8 cellular contexts compared by ENCODE assay signal in the genomic region with DNA sequence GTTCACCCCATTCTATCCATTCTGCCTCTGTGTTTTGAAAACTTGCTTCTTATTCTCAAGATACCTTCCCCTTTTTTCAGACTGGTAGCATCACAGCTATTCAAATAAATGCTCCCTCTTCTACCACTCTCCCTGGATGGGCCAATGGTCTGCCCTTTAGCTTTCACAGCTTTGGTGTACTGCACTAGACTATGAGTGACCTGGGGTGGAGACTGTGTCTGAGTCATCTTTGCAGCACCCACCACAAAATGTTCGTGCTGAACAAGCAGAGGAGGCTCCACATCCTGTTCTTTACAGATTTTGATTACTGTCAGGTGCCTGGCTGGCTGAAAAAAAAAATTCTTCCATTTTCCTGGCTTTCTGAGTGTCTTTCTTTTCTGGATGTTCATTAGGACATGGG.
A peak's percentile ranks its signal among the peaks of the same experiment; 100 is the strongest.
DNase-seq lines count a peak whose midpoint lies in the region; ATAC-seq, FAIRE-seq and TF ChIP-seq lines count a peak whose summit lies in the region.

No MANE protein-coding gene starts in this region.

- no peaks in the 10 kb centered on the region for H3K4me1 ChIP-seq in HepG2 (ENCODE audit: insufficient read depth, low read length)

- H3K79me2 ChIP-seq in HepG2 (ENCODE audit: insufficient read depth, low read length), result no peaks in the 10 kb centered on the region

- FAIRE-seq in HepG2 (lab: Jason Lieb, UNC), result no peak

- DNase-seq in GM12865 (ENCODE audit: low read depth) (peak; percentile 75), foreskin fibroblast (peak; percentile 86 to 93), HepG2 (ENCODE audit: low spot score) (no peak), sciatic nerve (ENCODE audit: low spot score) (no peak), NAMALWA (ENCODE audit: low spot score) (no peak), inferior parietal cortex (ENCODE audit: extremely low spot score) (no peak)
- DNase-seq in activated CD4-positive, alpha-beta T cell treated with anti-CD3 and anti-CD28 coated beads, Interleukin-2, amount 50 U/mL, for 1 hour, result peak; percentile 19

- ATAC-seq in HG02981 (IDR thresholded peaks at IDR 0.05; ENCODE audit: unreplicated experiment) (peak; percentile 78), HepG2 (no peak), sciatic nerve (no peak)

- POLR2A ChIA-PET in HepG2 (lab: Yijun Ruan, JAX), result no interaction called here

- no peak overlapping the region for H3K4me3 ChIP-seq in GM12865 (ENCODE audit: low read depth, low read length)
- H3K4me3 ChIP-seq in foreskin fibroblast (ENCODE audit: low read depth in 1 of 2, low read length in 2 of 2), result no peak overlapping the region
- no peak overlapping the region for H3K4me3 ChIP-seq in HepG2 (replicated peaks in 1 of 3; ENCODE audit: insufficient read depth in 1 of 3, low read depth in 2 of 3, low read length in 3 of 3)

- no peak overlapping the region for H2AFZ ChIP-seq in HepG2 (ENCODE audit: low read length)

- no peaks in the 10 kb centered on the region for H3K27me3 ChIP-seq in HepG2 (ENCODE audit: control insufficient read depth in 1 of 2, insufficient read depth in 2 of 2, low read length in 2 of 2)

- no peak overlapping the region for H3K27ac ChIP-seq in HepG2 (ENCODE audit: extremely low read length, insufficient read depth, low read length)

- H3K9me3 ChIP-seq in HepG2 (ENCODE audit: low read length), result peaks cover 23% of the 10 kb centered on the region

- no peak for TF ChIP-seq POLR2A in HepG2 (IDR thresholded peaks at IDR 0.05; ENCODE audit: insufficient read depth in 1 of 2, low read depth in 2 of 2, low read length in 2 of 2)

- in situ Hi-C loops in HepG2 (cut with HindIII; ENCODE audit: extremely low pct_ligation_motif_present, low pct_unique_long_range_greater_than_20kb), result no loop called here

- CTCF ChIA-PET in HepG2 (lab: Yijun Ruan, JAX; ENCODE audit: low intra/inter-chr PET ratio, low total read pairs), result no interaction called here

- TF ChIP-seq RAD21 in HepG2 (CRISPR knock-in tag; IDR thresholded peaks at IDR 0.05), result no peak

- BruUV-seq in HepG2 (replicated peaks; lab: Mats Ljungman, UMichigan), result no TSS peak

- TF ChIP-seq EP300 in HepG2 (IDR thresholded peaks at IDR 0.05; ENCODE audit: low read depth in 2 of 2, low read length in 2 of 2) (no peak), HepG2 (CRISPR knock-in tag; IDR thresholded peaks at IDR 0.05; ENCODE audit: borderline replicate concordance) (no peak)

- no peak overlapping the region for H3K4me2 ChIP-seq in HepG2 (ENCODE audit: low read depth, low read length)

- intact Hi-C loops in HepG2 (cut with micrococcal nuclease; ENCODE audit: unreplicated experiment), result no loop called here
- intact Hi-C loops in sciatic nerve (cut with DNase I), result no loop called here

- H4K20me1 ChIP-seq in HepG2 (ENCODE audit: insufficient read depth, low read length), result no peaks in the 10 kb centered on the region

- WGBS in HepG2 (ENCODE audit: low lambda C conversion rate), result 0% methylated on average over 1 of the region's 1 CpG

- H3K9ac ChIP-seq in HepG2 (ENCODE audit: insufficient read depth, low read depth, low read length), result no peak overlapping the region

- no peak for TF ChIP-seq CTCF in GM12865 (IDR thresholded peaks at IDR 0.05; ENCODE audit: insufficient read depth, low read depth, low read length, missing control alignments)
- no peak for TF ChIP-seq CTCF in foreskin fibroblast (IDR thresholded peaks at IDR 0.05; ENCODE audit: low read depth, low read length)
- no peak for TF ChIP-seq CTCF in HepG2 (CRISPR knock-in tag; IDR thresholded peaks at IDR 0.05)

- H3K36me3 ChIP-seq in HepG2 (replicated peaks in 1 of 2; ENCODE audit: control insufficient read depth in 1 of 2, insufficient read depth in 2 of 2, low read length in 2 of 2), result no peaks in the 10 kb centered on the region

TF ChIP-seq in HepG2, 621 proteins besides CTCF, POLR2A, EP300 and RAD21:
- TF ChIP-seq, protein P1, sequence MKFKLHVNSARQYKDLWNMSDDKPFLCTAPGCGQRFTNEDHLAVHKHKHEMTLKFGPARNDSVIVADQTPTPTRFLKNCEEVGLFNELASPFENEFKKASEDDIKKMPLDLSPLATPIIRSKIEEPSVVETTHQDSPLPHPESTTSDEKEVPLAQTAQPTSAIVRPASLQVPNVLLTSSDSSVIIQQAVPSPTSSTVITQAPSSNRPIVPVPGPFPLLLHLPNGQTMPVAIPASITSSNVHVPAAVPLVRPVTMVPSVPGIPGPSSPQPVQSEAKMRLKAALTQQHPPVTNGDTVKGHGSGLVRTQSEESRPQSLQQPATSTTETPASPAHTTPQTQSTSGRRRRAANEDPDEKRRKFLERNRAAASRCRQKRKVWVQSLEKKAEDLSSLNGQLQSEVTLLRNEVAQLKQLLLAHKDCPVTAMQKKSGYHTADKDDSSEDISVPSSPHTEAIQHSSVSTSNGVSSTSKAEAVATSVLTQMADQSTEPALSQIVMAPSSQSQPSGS (CRISPR knock-in tag; IDR thresholded peaks at IDR 0.05), result no peak
- TF ChIP-seq, protein P2, sequence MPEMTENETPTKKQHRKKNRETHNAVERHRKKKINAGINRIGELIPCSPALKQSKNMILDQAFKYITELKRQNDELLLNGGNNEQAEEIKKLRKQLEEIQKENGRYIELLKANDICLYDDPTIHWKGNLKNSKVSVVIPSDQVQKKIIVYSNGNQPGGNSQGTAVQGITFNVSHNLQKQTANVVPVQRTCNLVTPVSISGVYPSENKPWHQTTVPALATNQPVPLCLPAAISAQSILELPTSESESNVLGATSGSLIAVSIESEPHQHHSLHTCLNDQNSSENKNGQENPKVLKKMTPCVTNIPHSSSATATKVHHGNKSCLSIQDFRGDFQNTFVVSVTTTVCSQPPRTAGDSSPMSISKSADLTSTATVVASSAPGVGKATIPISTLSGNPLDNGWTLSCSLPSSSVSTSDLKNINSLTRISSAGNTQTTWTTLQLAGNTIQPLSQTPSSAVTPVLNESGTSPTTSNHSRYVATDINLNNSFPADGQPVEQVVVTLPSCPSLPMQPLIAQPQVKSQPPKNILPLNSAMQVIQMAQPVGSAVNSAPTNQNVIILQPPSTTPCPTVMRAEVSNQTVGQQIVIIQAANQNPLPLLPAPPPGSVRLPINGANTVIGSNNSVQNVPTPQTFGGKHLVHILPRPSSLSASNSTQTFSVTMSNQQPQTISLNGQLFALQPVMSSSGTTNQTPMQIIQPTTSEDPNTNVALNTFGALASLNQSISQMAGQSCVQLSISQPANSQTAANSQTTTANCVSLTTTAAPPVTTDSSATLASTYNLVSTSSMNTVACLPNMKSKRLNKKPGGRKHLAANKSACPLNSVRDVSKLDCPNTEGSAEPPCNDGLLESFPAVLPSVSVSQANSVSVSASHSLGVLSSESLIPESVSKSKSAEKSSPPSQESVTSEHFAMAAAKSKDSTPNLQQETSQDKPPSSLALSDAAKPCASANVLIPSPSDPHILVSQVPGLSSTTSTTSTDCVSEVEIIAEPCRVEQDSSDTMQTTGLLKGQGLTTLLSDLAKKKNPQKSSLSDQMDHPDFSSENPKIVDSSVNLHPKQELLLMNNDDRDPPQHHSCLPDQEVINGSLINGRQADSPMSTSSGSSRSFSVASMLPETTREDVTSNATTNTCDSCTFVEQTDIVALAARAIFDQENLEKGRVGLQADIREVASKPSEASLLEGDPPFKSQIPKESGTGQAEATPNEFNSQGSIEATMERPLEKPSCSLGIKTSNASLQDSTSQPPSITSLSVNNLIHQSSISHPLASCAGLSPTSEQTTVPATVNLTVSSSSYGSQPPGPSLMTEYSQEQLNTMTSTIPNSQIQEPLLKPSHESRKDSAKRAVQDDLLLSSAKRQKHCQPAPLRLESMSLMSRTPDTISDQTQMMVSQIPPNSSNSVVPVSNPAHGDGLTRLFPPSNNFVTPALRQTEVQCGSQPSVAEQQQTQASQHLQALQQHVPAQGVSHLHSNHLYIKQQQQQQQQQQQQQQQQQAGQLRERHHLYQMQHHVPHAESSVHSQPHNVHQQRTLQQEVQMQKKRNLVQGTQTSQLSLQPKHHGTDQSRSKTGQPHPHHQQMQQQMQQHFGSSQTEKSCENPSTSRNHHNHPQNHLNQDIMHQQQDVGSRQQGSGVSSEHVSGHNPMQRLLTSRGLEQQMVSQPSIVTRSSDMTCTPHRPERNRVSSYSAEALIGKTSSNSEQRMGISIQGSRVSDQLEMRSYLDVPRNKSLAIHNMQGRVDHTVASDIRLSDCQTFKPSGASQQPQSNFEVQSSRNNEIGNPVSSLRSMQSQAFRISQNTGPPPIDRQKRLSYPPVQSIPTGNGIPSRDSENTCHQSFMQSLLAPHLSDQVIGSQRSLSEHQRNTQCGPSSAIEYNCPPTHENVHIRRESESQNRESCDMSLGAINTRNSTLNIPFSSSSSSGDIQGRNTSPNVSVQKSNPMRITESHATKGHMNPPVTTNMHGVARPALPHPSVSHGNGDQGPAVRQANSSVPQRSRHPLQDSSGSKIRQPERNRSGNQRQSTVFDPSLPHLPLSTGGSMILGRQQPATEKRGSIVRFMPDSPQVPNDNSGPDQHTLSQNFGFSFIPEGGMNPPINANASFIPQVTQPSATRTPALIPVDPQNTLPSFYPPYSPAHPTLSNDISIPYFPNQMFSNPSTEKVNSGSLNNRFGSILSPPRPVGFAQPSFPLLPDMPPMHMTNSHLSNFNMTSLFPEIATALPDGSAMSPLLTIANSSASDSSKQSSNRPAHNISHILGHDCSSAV (CRISPR knock-in tag; IDR thresholded peaks at IDR 0.05; ENCODE audit: borderline replicate concordance), result no peak
- TF ChIP-seq ZNF44 (CRISPR knock-in tag; IDR thresholded peaks at IDR 0.05), result no peak

Comparison
In these comparisons a context has a peak if more than half of its experiments do, and no peak if none do; other contexts are left out.
1. DNase-seq: peak in GM12865 (single experiment), activated CD4-positive, alpha-beta T cell treated with anti-CD3 and anti-CD28 coated beads, Interleukin-2, amount 50 U/mL, for 1 hour (single experiment) and foreskin fibroblast (2 of 2); none in HepG2 (single experiment), sciatic nerve (single experiment), NAMALWA (single experiment) and inferior parietal cortex (single experiment).